8 cellular contexts compared by ENCODE assay signal in genomic region chr12:124713436-124714082, GRCh38.
DNase-seq lines count a peak whose midpoint lies in the region; ATAC-seq, FAIRE-seq and TF ChIP-seq lines count a peak whose summit lies in the region.

No MANE protein-coding gene starts in this region.

- H3K27ac ChIP-seq in K562 (ENCODE audit: extremely low read depth, low read depth, low read length) (no peak overlapping the region), PC-3 (ENCODE audit: low read length) (no peak overlapping the region)

- in situ Hi-C loops in K562 (cut with MboI): no loop called here

- intact Hi-C loops in K562 (cut with micrococcal nuclease) (no loop called here), PC-3 (cut with micrococcal nuclease) (no loop called here)

- peaks cover 14 to 36% of the 10 kb centered on the region in 2 experiments; a peak in 4 of 5 replicates for H3K27me3 ChIP-seq in K562 (ENCODE audit: control insufficient read depth in 2 of 2, insufficient read depth in 2 of 2, low read length in 2 of 2)
- H3K27me3 ChIP-seq in PC-3 (ENCODE audit: low read length): no peaks in the 10 kb centered on the region

- POLR2A ChIA-PET in K562 (lab: Yijun Ruan, JAX) (interaction anchor here (2.8 kb wide), 1 partner anchor 11 kb away, joined by 13 read pairs; no protein-coding TSS in a partner anchor), PC-3 (lab: Charles Lee; ENCODE audit: unreplicated experiment) (no interaction called here)

- H3K9me3 ChIP-seq in K562 (replicated peaks; ENCODE audit: control insufficient read depth, insufficient read depth, low read depth, low read length) (no peaks in the 10 kb centered on the region), PC-3 (ENCODE audit: low read length) (no peaks in the 10 kb centered on the region)

- no peak for TF ChIP-seq CTCF in K562 (IDR thresholded peaks at IDR 0.05 in 2 of 3, conservative IDR thresholded peaks at IDR 0.05 in 1 of 3; ENCODE audit: insufficient read depth in 2 of 3, low read depth in 1 of 3, low read length in 3 of 3)
- no peak for TF ChIP-seq CTCF in PC-3 (conservative IDR thresholded peaks at IDR 0.05; ENCODE audit: low read depth, low read length)

- H3K9ac ChIP-seq in K562 (ENCODE audit: insufficient read depth in 1 of 2, low read depth in 2 of 2, low read length in 2 of 2): peak overlapping the region in 1 of 2 experiments; percentile 45; a peak in 1 of 4 replicates
- H3K9ac ChIP-seq in PC-3 (ENCODE audit: low read length): no peak overlapping the region

- BruUV-seq in K562 (replicated peaks; lab: Mats Ljungman, UMichigan) (no TSS peak), PC-3 (replicated peaks; lab: Mats Ljungman, UMichigan) (no TSS peak)

- TF ChIP-seq RAD21 in K562 (CRISPR knock-in tag; conservative IDR thresholded peaks at IDR 0.05 in 1 of 2, IDR thresholded peaks at IDR 0.05 in 1 of 2): no peak

- H3K79me2 ChIP-seq in K562 (ENCODE audit: control insufficient read depth, insufficient read depth, low read length) (no peaks in the 10 kb centered on the region), PC-3 (ENCODE audit: low read length) (no peaks in the 10 kb centered on the region)

- TF ChIP-seq EP300 in K562 (IDR thresholded peaks at IDR 0.05; ENCODE audit: low read length): no peak

- H2AFZ ChIP-seq in K562 (ENCODE audit: low read depth, low read length) (peak overlapping the region; percentile 28; the same call in 1 of the 2 replicates), PC-3 (ENCODE audit: low read length) (no peak overlapping the region)

- H3K9me1 ChIP-seq in K562 (ENCODE audit: control insufficient read depth, insufficient read depth, low read length): no peaks in the 10 kb centered on the region

- H3K4me2 ChIP-seq in K562 (ENCODE audit: insufficient read depth, low read length) (peak overlapping the region; percentile 20; the same call in 1 of the 2 replicates), PC-3 (ENCODE audit: low read length) (no peak overlapping the region)

- 30% methylated on average over 13 of the region's 17 CpGs for WGBS in K562 (ENCODE audit: insufficient coverage, low coverage, missing lambda C conversion rate)

- peak; percentile 99 for FAIRE-seq in GM18507 (lab: Jason Lieb, UNC)
- peak; percentile 37 for FAIRE-seq in K562 (lab: Jason Lieb, UNC)

- H4K20me1 ChIP-seq in K562 (replicated peaks; ENCODE audit: control insufficient read depth, insufficient read depth, low read length) (no peaks in the 10 kb centered on the region), PC-3 (ENCODE audit: low read length) (no peaks in the 10 kb centered on the region)

- CTCF ChIA-PET in K562 (lab: Yijun Ruan, JAX; ENCODE audit: low intra/inter-chr PET ratio) (no interaction called here), PC-3 (lab: Charles Lee) (no interaction called here)

- H3F3A ChIP-seq in PC-3 (ENCODE audit: low read length, unreplicated experiment): no peaks in the 10 kb centered on the region

- TF ChIP-seq POLR2A in K562 (conservative IDR thresholded peaks at IDR 0.05): no peak

- DNase-seq in GM18507 (ENCODE audit: extremely low spot score, insufficient read length, low read depth) (peak; percentile 38), T-helper 1 cell (peak in 4 of 5 donors; percentile 15 to 87 (median 30)), K562 (ENCODE audit: extremely low read depth in 1 of 4, low spot score in 3 of 4) (no peak), lung microvascular endothelial cell (ENCODE audit: low read depth in 2 of 2) (peak; percentile 83 to 99), OCI-M2 (lab: John Stamatoyannopoulos, UW; ENCODE audit: unreplicated experiment) (no peak), PC-3 (no peak)
- peak; percentile 19 to 45 for DNase-seq in stimulated activated CD8-positive, alpha-beta memory T cell treated with anti-CD3 and anti-CD28 coated beads, Interleukin-4, amount 100 ng/mL, for 1 hour (ENCODE audit: low read depth in 2 of 2, low spot score in 1 of 2)

- ATAC-seq in HG02970 (IDR thresholded peaks at IDR 0.05; ENCODE audit: low FRiP score, unreplicated experiment): peak; percentile 63
- no peak for ATAC-seq in K562
- no peak for ATAC-seq in PC-3

- H3K4me1 ChIP-seq in K562 (replicated peaks in 1 of 2; ENCODE audit: control insufficient read depth in 2 of 2, insufficient read depth in 2 of 2, low read length in 2 of 2) (peaks cover 15 to 16% of the 10 kb centered on the region in 2 experiments; a peak in 4 of 5 replicates), PC-3 (ENCODE audit: insufficient read depth, low read length) (peaks cover 12% of the 10 kb centered on the region)

- no peak overlapping the region for H3K4me3 ChIP-seq in K562
- H3K4me3 ChIP-seq in PC-3 (ENCODE audit: low read length): no peak overlapping the region

- H3K36me3 ChIP-seq in K562 (ENCODE audit: control insufficient read depth, insufficient read depth, low read length) (no peaks in the 10 kb centered on the region), PC-3 (ENCODE audit: low read depth, low read length) (no peaks in the 10 kb centered on the region)

- no peaks in the 10 kb centered on the region for H3K9me2 ChIP-seq in PC-3 (replicated peaks; ENCODE audit: low read length)

TF ChIP-seq in K562, 482 proteins besides CTCF, POLR2A, EP300 and RAD21:
- TF ChIP-seq ZNF407 (IDR thresholded peaks at IDR 0.05; ENCODE audit: low read depth): no peak
- TF ChIP-seq SAFB (IDR thresholded peaks at IDR 0.05; ENCODE audit: borderline replicate concordance, low read depth, low read length): no peak
- 0 out of 4 replicates have a peak, but pooled peaks of 1 of the 2 experiments have one; percentile 4 for TF ChIP-seq NRF1 (conservative IDR thresholded peaks at IDR 0.05 in 1 of 2, IDR thresholded peaks at IDR 0.05 in 1 of 2)
TF ChIP-seq in K562: peak in this region for 1.

Comparison
In these comparisons a context has a peak if more than half of its experiments do, and no peak if none do; other contexts are left out.
1. DNase-seq: peak in GM18507 (single experiment), T-helper 1 cell (4 of 5), lung microvascular endothelial cell (2 of 2) and stimulated activated CD8-positive, alpha-beta memory T cell treated with anti-CD3 and anti-CD28 coated beads, Interleukin-4, amount 100 ng/mL, for 1 hour (2 of 2); none in K562 (0 of 4), OCI-M2 (single experiment) and PC-3 (single experiment).